In the genomic region with DNA sequence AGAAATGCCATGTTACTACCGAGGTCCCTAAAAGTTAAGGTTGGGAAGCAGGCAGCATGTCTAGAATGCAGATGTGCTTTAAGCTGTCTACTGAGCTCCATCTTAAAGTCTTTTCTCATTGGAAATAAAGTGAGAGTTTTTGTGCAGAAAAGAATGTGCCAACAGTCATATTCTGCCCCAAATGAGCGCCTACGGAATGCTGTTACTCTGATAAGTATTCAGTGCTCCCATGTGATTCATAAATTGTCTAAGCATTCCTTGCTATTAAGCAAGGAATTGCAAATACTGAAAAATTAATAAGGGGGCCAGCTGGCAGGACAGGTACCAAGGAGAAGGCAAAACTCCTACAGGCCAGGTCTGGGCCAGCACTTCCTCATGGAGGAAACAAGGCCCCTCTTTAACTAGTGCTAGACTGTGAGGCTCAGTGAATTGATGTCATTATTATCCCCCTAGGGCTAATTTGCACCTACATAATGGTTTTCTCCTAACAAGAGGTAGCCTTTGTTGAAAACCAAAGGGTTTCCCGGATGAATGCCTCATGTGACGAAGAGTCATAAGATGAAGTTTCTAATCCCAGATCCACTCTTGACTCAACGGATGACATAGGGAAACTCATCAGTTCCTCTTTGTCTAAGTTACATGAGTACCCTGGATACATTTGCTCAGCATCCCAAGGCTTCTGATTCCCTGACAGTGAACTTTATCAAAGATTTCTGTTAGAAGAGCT, we compare ENCODE assay signal across 14 cellular contexts. TPM values are rescaled to one million over a fixed set of nuclear protein-coding genes. Genes with fewer than 3 reads are reported as not detected.
DNase-seq lines count a peak whose midpoint lies in the region; ATAC-seq, FAIRE-seq and TF ChIP-seq lines count a peak whose summit lies in the region.
"Had no signal": no experiment of that assay in that cellular context is flagged by ENCODE, and none has a peak within 500 bp of the region (broad histone marks: within the 10 kb centered on the region; RNA-seq: fewer than 3 reads in every experiment).

No MANE protein-coding gene starts in this region.

- peaks cover 12 to 79% (median 40%) of the 10 kb centered on the region in 3 donors for H3K4me1 ChIP-seq in esophagus squamous epithelium

- TF ChIP-seq POLR2A in esophagus squamous epithelium (IDR thresholded peaks at IDR 0.05): no peak

- H3K27ac ChIP-seq in AG04450 (ENCODE audit: low read depth, low read length) (peak overlapping the region; percentile 93), esophagus squamous epithelium (peak overlapping the region in 3 of 4 donors; percentile 49 to 80 (median 66))
- H3K27ac ChIP-seq: RWPE1 had no signal

- peak overlapping the region in 2 of 3 experiments; percentile 4 to 41 for H3K27ac Mint-ChIP-seq in nephron

- no peaks in the 10 kb centered on the region for H3K9me3 ChIP-seq in AG04450 (ENCODE audit: control insufficient read depth, insufficient read depth, low read length)
- no peaks in the 10 kb centered on the region for H3K9me3 ChIP-seq in esophagus squamous epithelium
- H3K9me3 ChIP-seq: testis had no signal

- H3K27me3 ChIP-seq in AG04450 (ENCODE audit: control insufficient read depth, insufficient read depth, low read length) (no peaks in the 10 kb centered on the region), esophagus squamous epithelium (no peaks in the 10 kb centered on the region)
- H3K27me3 ChIP-seq: testis had no signal

- no peak overlapping the region for H3K4me3 Mint-ChIP-seq in nephron
- H3K4me3 Mint-ChIP-seq: activated naive CD8-positive, alpha-beta T cell treated with anti-CD3 and anti-CD28 coated beads, Interleukin-2, amount 50 U/mL, for 24 hours had no signal

- POLR2A ChIA-PET in AG04450 (lab: Yijun Ruan, JAX): interaction anchor here (1.0 to 1.4 kb wide), 2 partner anchors 8 to 33 kb away, joined by 3 to 5 read pairs; no protein-coding TSS in a partner anchor

- H3K36me3 Mint-ChIP-seq in nephron (ENCODE audit: low read depth): peaks cover 22% of the 10 kb centered on the region

- WGBS in esophagus squamous epithelium, 2 donors: 83% methylated on average over 6 of the region's 6 CpGs

- peak; percentile 84 for FAIRE-seq in RCC 7860 (lab: Jason Lieb, UNC)

- peaks cover 67% of the 10 kb centered on the region for H3K4me1 Mint-ChIP-seq in nephron

- CTCF ChIA-PET in AG04450 (lab: Charles Lee): interaction anchor here (0.7 kb wide), 1 partner anchor 10 kb away, joined by 3 read pairs; no protein-coding TSS in a partner anchor

- H3K9me3 Mint-ChIP-seq in nephron: no peaks in the 10 kb centered on the region
- H3K9me3 Mint-ChIP-seq: activated naive CD8-positive, alpha-beta T cell treated with anti-CD3 and anti-CD28 coated beads, Interleukin-2, amount 50 U/mL, for 24 hours had no signal

- no peak for ATAC-seq in GM18861 (IDR thresholded peaks at IDR 0.05; ENCODE audit: unreplicated experiment)
- ATAC-seq: activated naive CD8-positive, alpha-beta T cell treated with anti-CD3 and anti-CD28 coated beads, Interleukin-2, amount 50 U/mL, for 24 hours had no signal

- H3K27me3 Mint-ChIP-seq in nephron (ENCODE audit: low read depth): peaks cover 4% of the 10 kb centered on the region

- TF ChIP-seq CTCF in AG04450 (IDR thresholded peaks at IDR 0.05; ENCODE audit: low read depth, low read length) (no peak), esophagus squamous epithelium (IDR thresholded peaks at IDR 0.05) (no peak), nephron (IDR thresholded peaks at IDR 0.05; ENCODE audit: unreplicated experiment in 3 of 3) (no peak)

- no peak for DNase-seq in AG04450 (ENCODE audit: low read depth, low spot score)
- peak; percentile 82 for DNase-seq in RCC 7860 (ENCODE audit: low spot score)
- DNase-seq in esophagus squamous epithelium (lab: John Stamatoyannopoulos, UW): no peak
- DNase-seq in NCI-H2196 treated with DMSO at 0.1 percent for 48 hours (lab: John Stamatoyannopoulos, UW; ENCODE audit: unreplicated experiment): no peak
- no peak for DNase-seq in cortex of kidney (lab: John Stamatoyannopoulos, UW)
- DNase-seq in UCSD-AML1 (lab: John Stamatoyannopoulos, UW; ENCODE audit: unreplicated experiment): no peak
- DNase-seq: activated CD4-positive, alpha-beta T cell treated with anti-CD3 and anti-CD28 coated beads, Interleukin-2, amount 50 U/mL, for 1 hour; activated naive CD8-positive, alpha-beta T cell treated with anti-CD3 and anti-CD28 coated beads, Interleukin-2, amount 50 U/mL, for 24 hours; NCI-H2029 treated with DMSO at 0.1 percent for 48 hours; stimulated activated CD4-positive, alpha-beta T cell treated with anti-CD3 and anti-CD28 coated beads, Interleukin-2, amount 100 ng/mL, for 24 hours; testis had no signal

- H3K36me3 ChIP-seq in esophagus squamous epithelium: peaks cover 0 to 8% (median 0%) of the 10 kb centered on the region in 3 donors

- H3K4me3 ChIP-seq in AG04450 (ENCODE audit: low read depth, low read length): no peak overlapping the region
- no peak overlapping the region for H3K4me3 ChIP-seq in esophagus squamous epithelium
- H3K4me3 ChIP-seq: testis had no signal

- intact Hi-C loops in esophagus squamous epithelium (cut with DNase I): no loop called here

RNA-seq across cellular contexts. Expression of a gene that starts 16.4 kb away (rescaled TPM):
- 106 and 114 TPM in 2 replicates for polyA plus RNA-seq in AG04450 (2011; rRNA removed)
- polyA minus RNA-seq in AG04450 (2011; rRNA and poly(A)+ RNA removed): 127 and 153 TPM in 2 replicates
- total RNA-seq in esophagus squamous epithelium: 10 to 100 TPM in 3 of 4 donors, 1 to 10 TPM in 1; 7.1 to 58.6 (median 21.4) TPM
